ENCODE assay signal across 8 cellular contexts in genomic region chr12:122834229-122834920, GRCh38. TPM values are rescaled to one million over a fixed set of nuclear protein-coding genes. Genes with fewer than 3 reads are reported as not detected.
DNase-seq lines count a peak whose midpoint lies in the region; ATAC-seq and TF ChIP-seq lines count a peak whose summit lies in the region.

No MANE protein-coding gene starts in this region.

- H3K9me3 ChIP-seq in HUES64 (ENCODE audit: insufficient read depth, low read depth, low read length) (no peaks in the 10 kb centered on the region), skeletal muscle satellite cell (replicated peaks; ENCODE audit: low read length) (no peaks in the 10 kb centered on the region)

- H3K27me3 ChIP-seq in HUES64 (ENCODE audit: insufficient read depth, low read length) = peaks cover 33% of the 10 kb centered on the region
- H3K27me3 ChIP-seq in skeletal muscle satellite cell (ENCODE audit: control insufficient read depth, insufficient read depth, low read length) = no peaks in the 10 kb centered on the region

- H3K4me1 Mint-ChIP-seq in CD14-positive monocyte (peaks cover 28% of the 10 kb centered on the region), immature natural killer cell (peaks cover 40 to 51% of the 10 kb centered on the region in 2 donors)

- TF ChIP-seq CTCF in CD14-positive monocyte (IDR thresholded peaks at IDR 0.05) (no peak), choroid plexus epithelial cell (conservative IDR thresholded peaks at IDR 0.05; ENCODE audit: low read depth, low read length) (peak; percentile 1)

- peak overlapping the region; percentile 60; the same call in 1 of the 2 replicates for H3K27ac ChIP-seq in HUES64 (ENCODE audit: low read depth, low read length)

- peaks cover 2 to 17% (median 5%) of the 10 kb centered on the region in 7 donors for H3K9me3 Mint-ChIP-seq in CD14-positive monocyte
- H3K9me3 Mint-ChIP-seq in immature natural killer cell = no peaks in the 10 kb centered on the region

- H3K4me3 ChIP-seq in HUES64 (ENCODE audit: low read length) (peak overlapping the region; percentile 47), choroid plexus epithelial cell (ENCODE audit: low read depth, low read length) (peak overlapping the region; percentile 64), skeletal muscle satellite cell (ENCODE audit: low read length) (peak overlapping the region; percentile 77)

- H3K36me3 Mint-ChIP-seq in CD14-positive monocyte (peaks cover 7 to 9% of the 10 kb centered on the region in 2 donors), immature natural killer cell (no peaks in the 10 kb centered on the region)

- H3K27me3 Mint-ChIP-seq in CD14-positive monocyte (ENCODE audit: low read depth in 3 of 3) (peaks cover 52 to 64% (median 56%) of the 10 kb centered on the region in 3 donors), immature natural killer cell (ENCODE audit: low read depth in 3 of 3) (peaks cover 10 to 12% (median 11%) of the 10 kb centered on the region in 3 donors)

- peaks cover 10% of the 10 kb centered on the region; the same call in 1 of the 2 replicates for H3K4me1 ChIP-seq in HUES64 (ENCODE audit: insufficient read depth, low read length)
- H3K4me1 ChIP-seq in skeletal muscle satellite cell (ENCODE audit: control insufficient read depth, insufficient read depth, low read length) = peaks cover 23% of the 10 kb centered on the region

- intact Hi-C loops in CD14-positive monocyte (cut with micrococcal nuclease) = no loop called here

- H3K27ac Mint-ChIP-seq in CD14-positive monocyte (peak overlapping the region in 2 of 7 donors; percentile 10 to 78), immature natural killer cell (peak overlapping the region; percentile 73 to 94 (median 88))

- peak overlapping the region; percentile 95 for H3K4me2 ChIP-seq in skeletal muscle satellite cell (ENCODE audit: low read length)

- DNase-seq in CD14-positive monocyte (ENCODE audit: low spot score) (peak; percentile 41), RPMI8226 (peak; percentile 42), choroid plexus epithelial cell (ENCODE audit: low read depth) (peak; percentile 57), immature natural killer cell (peak in 1 of 3 donors; percentile 18), HPDE6-E6E7 (ENCODE audit: extremely low spot score) (no peak)

- no peaks in the 10 kb centered on the region for H3K36me3 ChIP-seq in HUES64 (ENCODE audit: insufficient read depth, low read length)
- H3K36me3 ChIP-seq in skeletal muscle satellite cell (ENCODE audit: insufficient read depth, low read length) = no peaks in the 10 kb centered on the region

- under 1% methylated on average over 18 of the region's 18 CpGs for WGBS in HUES64

- no peak for ATAC-seq in HG03095 (IDR thresholded peaks at IDR 0.05; ENCODE audit: unreplicated experiment)

- peak overlapping the region; percentile 84 to 95 for H3K4me3 Mint-ChIP-seq in CD14-positive monocyte
- peak overlapping the region; percentile 84 to 96 (median 95) for H3K4me3 Mint-ChIP-seq in immature natural killer cell

- H3K9ac ChIP-seq in HUES64 (ENCODE audit: low read depth, low read length) (peak overlapping the region; percentile 32), skeletal muscle satellite cell (ENCODE audit: low read depth, low read length) (peak overlapping the region; percentile 57)

RNA-seq across cellular contexts. Expression of gene HIP1R, which starts 0.9 kb away (rescaled TPM):
- polyA plus RNA-seq in CD14-positive monocyte (under 1 TPM in 1 of 2 donors, not detected in 1; 0.09 TPM), immature natural killer cell (10 to 100 TPM in 1 of 3 donors, 1 to 10 TPM in 2; 4.4 to 14.6 (median 5.1) TPM)
- 5.8 TPM for polyA plus RNA-seq in HUES64 (2013, experiment 1 of 2)
- 8.2 TPM for polyA plus RNA-seq in HUES64 (2013, experiment 2 of 2)
- 20.5 and 30.2 TPM in 2 replicates for total RNA-seq in skeletal muscle satellite cell (2012; rRNA removed)

Comparison
In these comparisons a context has a peak if more than half of its experiments do, and no peak if none do; other contexts are left out.
1. RNA of gene HIP1R, which starts 0.9 kb away (polyA plus RNA-seq): 4.4 to 14.6 TPM in immature natural killer cell; 0.09 TPM in CD14-positive monocyte; every median in the first group is over 4 times any median in the second.
2. Peak in every context shown above with its lines, with median percentiles within 50 percentile points of each other: H3K4me3 ChIP-seq.